24 cellular contexts compared by ENCODE assay signal in genomic region chr4:1895489-1895888, GRCh38.
"Had no signal": no experiment of that assay in that cellular context is flagged by ENCODE, and none has a peak within 500 bp of the region (broad histone marks: within the 10 kb centered on the region; RNA-seq: fewer than 3 reads in every experiment).

No MANE protein-coding gene starts in this region.

- H3K27ac Mint-ChIP-seq: activated naive CD4-positive, alpha-beta T cell treated with anti-CD3 and anti-CD28 coated beads, Interleukin-2, amount 50 U/mL, for 24 hours; activated T-cell treated with anti-CD3 and anti-CD28 coated beads, Interleukin-2, amount 50 U/mL, for 24 hours had no signal

- ATAC-seq: activated CD8-positive, alpha-beta memory T cell treated with anti-CD3 and anti-CD28 coated beads, Interleukin-2, amount 10 ng/mL, durations not matched to agents 7 days and 5 days; body of pancreas; SK-N-SH treated with all-trans-retinoic acid at 6 μM for 48 hours had no signal

- H3K4me1 ChIP-seq: ascending aorta, body of pancreas, SJCRH30 had no signal

- H3K9me3 Mint-ChIP-seq: activated naive CD4-positive, alpha-beta T cell treated with anti-CD3 and anti-CD28 coated beads, Interleukin-2, amount 50 U/mL, for 24 hours; activated T-cell treated with anti-CD3 and anti-CD28 coated beads, Interleukin-2, amount 50 U/mL, for 24 hours; activated T-helper 2 cell treated with anti-CD3 and anti-CD28 coated beads, Interferon-gamma antibody, Interleukin-2, Interleukin-4, amounts not matched to agents 10 μg/mL and 5 μg/mL and 100 μg/mL, durations not matched to agents 14 hours and 24 hours and 36 hours; T-helper 1 cell treated with Interleukin-12 subunit alpha and Interleukin-12 subunit beta and Interleukin-4 antibody, amounts not matched to agents 30 μg/mL and 1 μg/mL, for 36 hours had no signal

- H3K27ac ChIP-seq: ascending aorta, body of pancreas, SJCRH30 had no signal

- H3K4me3 ChIP-seq: ascending aorta, body of pancreas, SJCRH30 had no signal

- H3K36me3 ChIP-seq: ascending aorta had no signal

- DNase-seq: activated CD4-positive, CD25-positive, alpha-beta regulatory T cell; activated CD8-positive, alpha-beta memory T cell treated with anti-CD3 and anti-CD28 coated beads, Interleukin-2, amount 10 ng/mL, durations not matched to agents 7 days and 5 days; activated T-cell treated with anti-CD3 and anti-CD28 coated beads, Interleukin-2, amount 50 U/mL, for 24 hours; body of pancreas; KBM-7; NCI-H1092; NCI-H1417; NCI-H1694; NCI-H2029; NCI-H2107; NCI-H2171 treated with DMSO at 0.1 percent for 48 hours; NCI-H226; NCI-H510A; NCI-H526 treated with DMSO at 0.1 percent for 48 hours; NCI-H82; Right ventricle myocardium superior; RPMI8226; SJCRH30; T-helper 9 cell had no signal

- H3K9me3 ChIP-seq: ascending aorta, body of pancreas, SJCRH30 had no signal

- H3K4me3 Mint-ChIP-seq: activated CD8-positive, alpha-beta memory T cell treated with anti-CD3 and anti-CD28 coated beads, Interleukin-2, amount 10 ng/mL, durations not matched to agents 7 days and 5 days; activated naive CD4-positive, alpha-beta T cell treated with anti-CD3 and anti-CD28 coated beads, Interleukin-2, amount 50 U/mL, for 24 hours; activated T-cell treated with anti-CD3 and anti-CD28 coated beads, Interleukin-2, amount 50 U/mL, for 24 hours; T-helper 1 cell treated with Interleukin-12 subunit alpha and Interleukin-12 subunit beta and Interleukin-4 antibody, amounts not matched to agents 30 μg/mL and 1 μg/mL, for 36 hours had no signal

- H3K27me3 Mint-ChIP-seq: activated CD8-positive, alpha-beta memory T cell treated with anti-CD3 and anti-CD28 coated beads, Interleukin-2, amount 10 ng/mL, durations not matched to agents 7 days and 5 days; activated naive CD4-positive, alpha-beta T cell treated with anti-CD3 and anti-CD28 coated beads, Interleukin-2, amount 50 U/mL, for 24 hours; activated T-cell treated with anti-CD3 and anti-CD28 coated beads, Interleukin-2, amount 50 U/mL, for 24 hours had no signal

- H3K27me3 ChIP-seq: ascending aorta, body of pancreas, SJCRH30 had no signal
